ENCODE assay signal across 18 cellular contexts in the genomic region with DNA sequence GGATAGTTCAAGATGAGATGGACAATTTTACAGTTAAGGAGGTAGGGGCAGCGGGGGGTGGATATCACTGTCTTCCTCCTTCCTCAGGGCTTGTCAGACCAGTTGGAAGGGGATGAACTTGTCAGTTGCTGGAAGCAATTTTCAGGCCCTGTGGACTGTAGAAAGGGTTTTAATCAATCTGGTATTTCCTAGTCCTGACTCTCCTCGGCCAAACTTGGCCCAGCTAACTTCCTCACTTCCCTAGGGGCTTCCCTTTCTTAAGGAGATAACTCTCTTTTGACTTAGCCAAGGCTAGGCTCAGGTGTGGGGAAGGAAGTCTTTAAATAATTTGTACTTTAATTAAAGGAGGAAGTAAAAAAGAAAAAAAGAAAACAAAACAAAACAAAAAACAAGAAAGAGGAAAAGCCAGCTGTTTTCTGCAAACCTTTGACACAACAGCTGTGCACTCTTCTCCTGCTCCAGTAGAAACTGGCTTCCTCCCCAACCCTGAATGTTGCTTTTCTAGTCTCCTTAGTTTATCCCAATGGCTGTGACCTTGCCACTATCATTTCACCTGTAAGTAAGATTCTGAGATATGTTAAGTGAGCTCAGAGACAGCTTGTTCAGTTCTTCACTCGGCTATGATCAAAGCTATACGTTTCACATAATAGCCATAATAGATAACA. TPM values are rescaled to one million over a fixed set of nuclear protein-coding genes. Genes with fewer than 3 reads are reported as not detected.
"Had no signal": no experiment of that assay in that cellular context is flagged by ENCODE, and none has a peak within 500 bp of the region (broad histone marks: within the 10 kb centered on the region; RNA-seq: fewer than 3 reads in every experiment).

No MANE protein-coding gene starts in this region.

- H3K27ac Mint-ChIP-seq: activated B cell treated with CpG ODN at 0.5 μM for 24 hours; activated CD4-positive, alpha-beta T cell treated with anti-CD3 and anti-CD28 coated beads, Interleukin-2, amount 10 ng/mL, durations not matched to agents 24 days and 14 days; activated CD8-positive, alpha-beta T cell treated with anti-CD3 and anti-CD28 coated beads, Interleukin-2, amount 10 ng/mL, durations not matched to agents 7 days and 5 days; activated naive CD4-positive, alpha-beta T cell treated with anti-CD3 and anti-CD28 coated beads for 36 hours; naive thymus-derived CD4-positive, alpha-beta T cell had no signal

- H3K27me3 Mint-ChIP-seq: activated B cell treated with CpG ODN at 0.5 μM for 24 hours had no signal

- DNase-seq: activated B cell treated with CpG ODN at 0.5 μM for 24 hours; activated CD4-positive, alpha-beta T cell treated with anti-CD3 and anti-CD28 coated beads, Interleukin-2, amount 10 ng/mL, durations not matched to agents 24 days and 14 days; activated CD8-positive, alpha-beta memory T cell treated with anti-CD3 and anti-CD28 coated beads, Interleukin-2, amount 50 U/mL, for 4 hours; activated CD8-positive, alpha-beta T cell treated with anti-CD3 and anti-CD28 coated beads, Interleukin-2, amount 10 ng/mL, durations not matched to agents 7 days and 5 days; activated naive CD4-positive, alpha-beta T cell treated with anti-CD3 and anti-CD28 coated beads for 36 hours; activated T-cell treated with anti-CD3 and anti-CD28 coated beads, Interleukin-2, amount 50 U/mL, for 4 hours; body of pancreas; caudate nucleus; hippocampal formation; left colon; naive thymus-derived CD4-positive, alpha-beta T cell; stimulated activated CD4-positive, alpha-beta T cell treated with anti-CD3 and anti-CD28 coated beads, Interleukin-2, amount 100 ng/mL, for 24 hours; stimulated activated naive CD4-positive, alpha-beta T cell treated with Interleukin-2 at 50 U/mL for 16 hours; substantia nigra had no signal

- ATAC-seq: activated CD8-positive, alpha-beta T cell treated with anti-CD3 and anti-CD28 coated beads, Interleukin-2, amount 10 ng/mL, durations not matched to agents 7 days and 5 days; activated T-cell treated with anti-CD3 and anti-CD28 coated beads, Interleukin-2, amount 50 U/mL, for 4 hours; body of pancreas; left colon; naive thymus-derived CD4-positive, alpha-beta T cell had no signal

- H3K36me3 Mint-ChIP-seq: naive thymus-derived CD4-positive, alpha-beta T cell had no signal

- H3K27me3 ChIP-seq: body of pancreas, neutrophil, tibial nerve, vagina had no signal

- H3K27ac ChIP-seq: neutrophil, vagina had no signal

- H3K4me1 Mint-ChIP-seq: activated B cell treated with CpG ODN at 0.5 μM for 24 hours; activated CD4-positive, alpha-beta T cell treated with anti-CD3 and anti-CD28 coated beads, Interleukin-2, amount 10 ng/mL, durations not matched to agents 24 days and 14 days; naive thymus-derived CD4-positive, alpha-beta T cell had no signal

- H3K36me3 ChIP-seq: neutrophil, vagina had no signal

- H3K9me3 ChIP-seq: body of pancreas, neutrophil, tibial nerve, vagina had no signal

- H3K9me3 Mint-ChIP-seq: activated B cell treated with CpG ODN at 0.5 μM for 24 hours; activated CD4-positive, alpha-beta T cell treated with anti-CD3 and anti-CD28 coated beads, Interleukin-2, amount 10 ng/mL, durations not matched to agents 24 days and 14 days; activated naive CD4-positive, alpha-beta T cell treated with anti-CD3 and anti-CD28 coated beads for 36 hours; activated T-cell treated with anti-CD3 and anti-CD28 coated beads, Interleukin-2, amount 50 U/mL, for 4 hours had no signal

- H3K4me3 ChIP-seq: body of pancreas, tibial nerve, vagina had no signal

- H3K4me3 Mint-ChIP-seq: activated B cell treated with CpG ODN at 0.5 μM for 24 hours; activated CD4-positive, alpha-beta T cell treated with anti-CD3 and anti-CD28 coated beads, Interleukin-2, amount 10 ng/mL, durations not matched to agents 24 days and 14 days; activated CD8-positive, alpha-beta T cell treated with anti-CD3 and anti-CD28 coated beads, Interleukin-2, amount 10 ng/mL, durations not matched to agents 7 days and 5 days; activated naive CD4-positive, alpha-beta T cell treated with anti-CD3 and anti-CD28 coated beads for 36 hours; activated T-cell treated with anti-CD3 and anti-CD28 coated beads, Interleukin-2, amount 50 U/mL, for 4 hours; naive thymus-derived CD4-positive, alpha-beta T cell had no signal

RNA-seq across cellular contexts. Expression of gene ST3GAL6, which starts 53.0 kb away (rescaled TPM):
- total RNA-seq: activated B cell treated with CpG ODN at 0.5 μM for 24 hours; activated CD4-positive, alpha-beta T cell treated with anti-CD3 and anti-CD28 coated beads, Interleukin-2, amount 10 ng/mL, durations not matched to agents 24 days and 14 days; activated CD8-positive, alpha-beta T cell treated with anti-CD3 and anti-CD28 coated beads, Interleukin-2, amount 10 ng/mL, durations not matched to agents 7 days and 5 days; activated naive CD4-positive, alpha-beta T cell treated with anti-CD3 and anti-CD28 coated beads for 36 hours; T-helper 2 cell treated with Interferon-gamma antibody and Interleukin-4, amounts not matched to agents 100 ng/mL and 5 ng/mL, for 36 hours had no signal
